Comparison of ENCODE assay signal across 14 cellular contexts in the genomic region with DNA sequence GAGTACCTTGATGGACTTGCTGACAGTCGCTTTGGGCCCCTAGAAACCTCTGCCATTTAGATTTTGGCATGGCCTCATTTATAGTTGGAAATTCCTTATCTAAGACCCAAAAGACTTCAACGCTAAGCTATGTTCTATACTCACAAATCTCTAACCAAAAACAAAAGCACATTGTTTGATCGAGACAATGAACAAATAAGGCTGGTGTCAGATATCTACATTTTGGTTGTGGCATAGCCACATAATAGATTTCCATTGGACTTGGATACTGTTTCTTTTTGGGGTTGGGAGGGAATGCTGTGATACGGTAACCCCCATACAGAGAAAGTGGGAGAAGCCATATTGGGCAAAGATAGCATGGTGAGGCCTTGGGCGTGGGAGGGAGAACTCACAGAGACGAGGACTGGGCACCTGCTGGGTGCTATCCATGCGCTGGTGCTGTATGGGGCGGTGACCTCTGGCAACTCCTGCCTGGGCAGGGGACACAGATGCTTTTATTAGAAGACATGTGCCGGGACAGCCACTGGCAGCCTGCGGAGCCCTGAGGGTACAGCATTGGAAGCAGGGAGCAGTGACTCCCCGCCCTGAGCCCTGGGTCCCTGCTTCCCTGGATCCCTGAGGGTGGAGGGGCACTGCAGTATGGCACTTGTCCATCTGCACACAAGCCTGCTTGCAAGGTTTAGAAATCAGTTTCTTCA.
"Had no signal": no experiment of that assay in that cellular context is flagged by ENCODE, and none has a peak within 500 bp of the region (broad histone marks: within the 10 kb centered on the region; RNA-seq: fewer than 3 reads in every experiment).

No MANE protein-coding gene starts in this region.

- H3K4me3 Mint-ChIP-seq: activated naive CD4-positive, alpha-beta T cell treated with anti-CD3 and anti-CD28 coated beads, Interleukin-2, amount 10 ng/mL, durations not matched to agents 7 days and 5 days; central memory CD8-positive, alpha-beta T cell; effector memory CD8-positive, alpha-beta T cell; T-helper 1 cell treated with Interleukin-12 subunit alpha and Interleukin-12 subunit beta and Interleukin-4 antibody, amounts not matched to agents 30 μg/mL and 1 μg/mL, for 36 hours had no signal

- DNase-seq: activated CD4-positive, alpha-beta T cell treated with anti-CD3 and anti-CD28 coated beads for 4 hours; activated naive CD4-positive, alpha-beta T cell treated with anti-CD3 and anti-CD28 coated beads, Interleukin-2, amount 10 ng/mL, durations not matched to agents 7 days and 5 days; effector memory CD8-positive, alpha-beta T cell; left lung; mesendoderm; SHP77 treated with DMSO at 0.1 percent for 48 hours; stimulated activated CD4-positive, alpha-beta T cell treated with anti-CD3 and anti-CD28 coated beads, Interleukin-4, amount 100 ng/mL, for 4 hours; stomach; transverse colon had no signal

- H3K36me3 Mint-ChIP-seq: activated naive CD4-positive, alpha-beta T cell treated with anti-CD3 and anti-CD28 coated beads, Interleukin-2, amount 10 ng/mL, durations not matched to agents 7 days and 5 days had no signal

- H3K4me1 Mint-ChIP-seq: activated naive CD4-positive, alpha-beta T cell treated with anti-CD3 and anti-CD28 coated beads, Interleukin-2, amount 10 ng/mL, durations not matched to agents 7 days and 5 days; central memory CD8-positive, alpha-beta T cell had no signal

- H3K27me3 Mint-ChIP-seq: activated naive CD4-positive, alpha-beta T cell treated with anti-CD3 and anti-CD28 coated beads, Interleukin-2, amount 10 ng/mL, durations not matched to agents 7 days and 5 days had no signal

- H3K27ac Mint-ChIP-seq: activated naive CD4-positive, alpha-beta T cell treated with anti-CD3 and anti-CD28 coated beads, Interleukin-2, amount 10 ng/mL, durations not matched to agents 7 days and 5 days; activated T-helper 2 cell treated with anti-CD3 and anti-CD28 coated beads, Interferon-gamma antibody, Interleukin-2, Interleukin-4, amounts not matched to agents 10 μg/mL and 5 μg/mL and 100 μg/mL, durations not matched to agents 14 hours and 24 hours and 36 hours; effector memory CD8-positive, alpha-beta T cell; T-helper 1 cell treated with Interleukin-12 subunit alpha and Interleukin-12 subunit beta and Interleukin-4 antibody, amounts not matched to agents 30 μg/mL and 1 μg/mL, for 36 hours had no signal

- H3K27ac ChIP-seq: epithelial cell of prostate, left lung, neutrophil, stomach, transverse colon had no signal

- H3K9me3 Mint-ChIP-seq: activated naive CD4-positive, alpha-beta T cell treated with anti-CD3 and anti-CD28 coated beads, Interleukin-2, amount 10 ng/mL, durations not matched to agents 7 days and 5 days; activated T-helper 2 cell treated with anti-CD3 and anti-CD28 coated beads, Interferon-gamma antibody, Interleukin-2, Interleukin-4, amounts not matched to agents 10 μg/mL and 5 μg/mL and 100 μg/mL, durations not matched to agents 14 hours and 24 hours and 36 hours; central memory CD8-positive, alpha-beta T cell; effector memory CD8-positive, alpha-beta T cell; T-helper 1 cell treated with Interleukin-12 subunit alpha and Interleukin-12 subunit beta and Interleukin-4 antibody, amounts not matched to agents 30 μg/mL and 1 μg/mL, for 36 hours had no signal
